14 cellular contexts compared by ENCODE assay signal in genomic region chr22:20578707-20579106, GRCh38.
DNase-seq lines count a peak whose midpoint lies in the region; ATAC-seq, FAIRE-seq and TF ChIP-seq lines count a peak whose summit lies in the region.
"Had no signal": no experiment of that assay in that cellular context is flagged by ENCODE, and none has a peak within 500 bp of the region (broad histone marks: within the 10 kb centered on the region; RNA-seq: fewer than 3 reads in every experiment).

No MANE protein-coding gene starts in this region.

- no peaks in the 10 kb centered on the region for H3K27me3 Mint-ChIP-seq in activated naive CD8-positive, alpha-beta T cell treated with anti-CD3 and anti-CD28 coated beads for 36 hours
- peaks cover 3% of the 10 kb centered on the region for H3K27me3 Mint-ChIP-seq in glutamatergic neuron (ENCODE audit: unreplicated experiment)

- peak; percentile 57 for DNase-seq in activated effector memory CD4-positive, alpha-beta T cell treated with anti-CD3 and anti-CD28 coated beads, Interleukin-2, amount 50 U/mL, for 16 hours
- DNase-seq in activated effector memory CD4-positive, alpha-beta T cell treated with Interleukin-2 at 50 U/mL for 16 hours: no peak
- DNase-seq in activated naive CD8-positive, alpha-beta T cell treated with anti-CD3 and anti-CD28 coated beads for 36 hours: no peak
- DNase-seq in glutamatergic neuron (no peak), urothelium cell line (ENCODE audit: low spot score) (no peak), superior temporal gyrus (ENCODE audit: extremely low spot score) (no peak), erythroblast (lab: John Stamatoyannopoulos, UW) (no peak)
- DNase-seq: KG1, MG63, NCI-H1694 treated with DMSO at 0.1 percent for 48 hours, PC-3 had no signal

- no peaks in the 10 kb centered on the region for H3K9me3 Mint-ChIP-seq in activated naive CD8-positive, alpha-beta T cell treated with anti-CD3 and anti-CD28 coated beads for 36 hours
- peaks cover 13% of the 10 kb centered on the region for H3K9me3 Mint-ChIP-seq in glutamatergic neuron (ENCODE audit: unreplicated experiment)

- FAIRE-seq in urothelium cell line (lab: Jason Lieb, UNC): peak; percentile 68
- FAIRE-seq: GM12878, GM19239 had no signal

- TF ChIP-seq POLR2A in erythroblast (IDR thresholded peaks at IDR 0.05; ENCODE audit: low read length): no peak

- H3K4me3 Mint-ChIP-seq in activated naive CD8-positive, alpha-beta T cell treated with anti-CD3 and anti-CD28 coated beads for 36 hours: no peak overlapping the region
- no peak overlapping the region for H3K4me3 Mint-ChIP-seq in glutamatergic neuron (ENCODE audit: unreplicated experiment)

- ATAC-seq in HG02970 (IDR thresholded peaks at IDR 0.05; ENCODE audit: low FRiP score, unreplicated experiment): no peak
- ATAC-seq: GM12878, PC-3 had no signal

- peaks cover 15% of the 10 kb centered on the region for H3K36me3 Mint-ChIP-seq in activated naive CD8-positive, alpha-beta T cell treated with anti-CD3 and anti-CD28 coated beads for 36 hours
- H3K36me3 Mint-ChIP-seq in glutamatergic neuron (ENCODE audit: unreplicated experiment): peaks cover 6% of the 10 kb centered on the region

- H3K4me1 Mint-ChIP-seq in activated naive CD8-positive, alpha-beta T cell treated with anti-CD3 and anti-CD28 coated beads for 36 hours: peaks cover 23% of the 10 kb centered on the region
- peaks cover 20% of the 10 kb centered on the region for H3K4me1 Mint-ChIP-seq in glutamatergic neuron (ENCODE audit: low read depth, unreplicated experiment)

- TF ChIP-seq CTCF in glutamatergic neuron (IDR thresholded peaks at IDR 0.05; ENCODE audit: partially characterized antibody, unreplicated experiment): no peak

- peak overlapping the region; percentile 16 for H3K27ac Mint-ChIP-seq in activated naive CD8-positive, alpha-beta T cell treated with anti-CD3 and anti-CD28 coated beads for 36 hours
- H3K27ac Mint-ChIP-seq in glutamatergic neuron (ENCODE audit: unreplicated experiment): peak overlapping the region; percentile 66
